ENCODE assay signal across 27 cellular contexts in the genomic region with DNA sequence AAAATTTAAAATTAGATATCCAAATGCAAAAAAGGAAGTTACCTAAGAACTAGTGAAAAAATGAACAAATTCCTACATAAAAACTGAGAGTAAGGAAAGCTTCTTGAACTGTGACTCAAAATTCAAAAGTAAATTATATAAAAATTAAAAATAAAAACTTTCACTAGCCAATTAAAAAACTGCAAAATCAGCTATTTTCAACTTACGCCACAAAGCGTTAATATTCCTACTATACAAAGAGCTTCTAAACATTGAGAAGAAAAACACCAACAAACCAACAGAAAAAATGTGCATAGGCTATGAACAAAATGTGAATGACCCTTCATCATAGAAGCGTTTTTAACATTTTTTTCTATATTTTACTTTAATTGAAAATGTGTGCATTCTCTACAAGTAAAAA.
"Had no signal": no experiment of that assay in that cellular context is flagged by ENCODE, and none has a peak within 500 bp of the region (broad histone marks: within the 10 kb centered on the region; RNA-seq: fewer than 3 reads in every experiment).

No MANE protein-coding gene starts in this region.

- H3K27me3 Mint-ChIP-seq: naive B cell had no signal

- H3K36me3 ChIP-seq: esophagus squamous epithelium, gastrocnemius medialis, heart right ventricle, left lung, lower lobe of right lung had no signal

- H3K27ac ChIP-seq: coronary artery, dorsolateral prefrontal cortex, epithelial cell of prostate, esophagus squamous epithelium, gastrocnemius medialis, heart right ventricle, left lung, lower lobe of right lung had no signal

- H3K27me3 ChIP-seq: dorsolateral prefrontal cortex, esophagus squamous epithelium, gastrocnemius medialis, heart right ventricle, left lung had no signal

- H3K4me3 Mint-ChIP-seq: mesothelial cell of epicardium, naive B cell had no signal

- H3K9me3 ChIP-seq: gastrocnemius medialis had no signal

- H3K4me1 Mint-ChIP-seq: mesothelial cell of epicardium, naive B cell had no signal

- DNase-seq: dermis blood vessel endothelial cell; dorsolateral prefrontal cortex; effector CD4-positive, alpha-beta T cell; effector memory CD4-positive, alpha-beta T cell; erythroblast; esophagus squamous epithelium; foreskin fibroblast; foreskin melanocyte; gastrocnemius medialis; glutamatergic neuron; head of caudate nucleus; heart right ventricle; hippocampal formation; left cardiac atrium; left lung; left ventricle myocardium superior; lower lobe of right lung; mesenchymal stem cell; mucosa of descending colon; naive B cell had no signal

- H3K4me1 ChIP-seq: esophagus squamous epithelium, gastrocnemius medialis, heart right ventricle, left lung, lower lobe of right lung had no signal

- FAIRE-seq: colon, islet of Langerhans, keratinocyte had no signal

- ATAC-seq: esophagus mucosa, gastrocnemius medialis, heart right ventricle, left cardiac atrium, left lung, left ventricle myocardium superior, lower lobe of right lung, mucosa of descending colon had no signal

- H3K4me3 ChIP-seq: coronary artery, dorsolateral prefrontal cortex, esophagus squamous epithelium, gastrocnemius medialis, heart right ventricle, left lung, lower lobe of right lung, mucosa of descending colon had no signal

- H3K27ac Mint-ChIP-seq: mesothelial cell of epicardium, naive B cell had no signal
